In the genomic region with DNA sequence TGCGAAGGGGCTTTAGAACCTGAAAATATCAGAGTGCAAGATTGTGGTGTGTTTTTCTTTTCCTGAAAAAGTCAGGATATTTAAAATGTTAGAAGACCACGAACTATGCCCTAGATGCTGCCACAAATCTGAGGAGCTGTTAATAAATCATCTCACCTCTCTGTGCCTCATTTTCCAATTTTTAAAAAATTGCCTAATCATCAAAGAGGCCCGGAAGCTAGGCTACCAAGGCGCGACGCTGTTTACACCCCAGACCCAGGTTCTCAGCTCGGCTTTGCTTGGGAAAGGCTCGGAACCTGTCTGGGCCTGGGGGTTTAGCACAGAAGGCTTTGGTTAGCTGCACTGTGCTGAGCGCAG, we compare ENCODE assay signal across 8 cellular contexts.
A peak's percentile ranks its signal among the peaks of the same experiment; 100 is the strongest.
DNase-seq lines count a peak whose midpoint lies in the region; ATAC-seq, FAIRE-seq and TF ChIP-seq lines count a peak whose summit lies in the region.

No MANE protein-coding gene starts in this region.

- intact Hi-C loops in vagina (cut with DNase I), result no loop called here

- H3K27ac ChIP-seq in vagina, result peak overlapping the region; percentile 40

- H3K36me3 Mint-ChIP-seq in nephron (ENCODE audit: low read depth), result no peaks in the 10 kb centered on the region

- peak; percentile 3 for DNase-seq in stimulated activated CD4-positive, alpha-beta T cell treated with anti-CD3 and anti-CD28 coated beads, Interleukin-12 subunit alpha, Interleukin-12 subunit beta, amount 100 ng/mL, for 4 hours
- DNase-seq in stimulated activated CD4-positive, alpha-beta T cell treated with anti-CD3 and anti-CD28 coated beads, Interleukin-2, amount 100 ng/mL, for 48 hours, result no peak
- DNase-seq in bronchial epithelial cell (ENCODE audit: low read depth), result no peak
- no peak for DNase-seq in vagina (ENCODE audit: extremely low spot score in 2 of 2)
- DNase-seq in DMS53 (lab: John Stamatoyannopoulos, UW), result no peak
- no peak for DNase-seq in HTR-8/SVneo (ENCODE audit: insufficient read length, low spot score)

- peaks cover 26% of the 10 kb centered on the region for H3K4me1 Mint-ChIP-seq in nephron

- no peaks in the 10 kb centered on the region for H3K4me1 ChIP-seq in vagina

- peaks cover 2% of the 10 kb centered on the region for H3K27me3 ChIP-seq in bronchial epithelial cell (ENCODE audit: control insufficient read depth, insufficient read depth, low read length)
- H3K27me3 ChIP-seq in vagina, result no peaks in the 10 kb centered on the region

- H3K4me3 ChIP-seq in bronchial epithelial cell (ENCODE audit: low read depth, low read length) (peak overlapping the region; percentile 14), vagina (peak overlapping the region; percentile 41 to 42)

- peaks cover 3% of the 10 kb centered on the region for H3K9me3 Mint-ChIP-seq in nephron

- H3K4me3 Mint-ChIP-seq in nephron, result peak overlapping the region; percentile 31 to 76 (median 46)

- peak overlapping the region; percentile 76 to 94 (median 86) for H3K27ac Mint-ChIP-seq in nephron

- TF ChIP-seq POLR2A in vagina (IDR thresholded peaks at IDR 0.05), result no peak

- no peaks in the 10 kb centered on the region for H3K27me3 Mint-ChIP-seq in nephron (ENCODE audit: low read depth)

- no peak for FAIRE-seq in bronchial epithelial cell (lab: Jason Lieb, UNC)
- FAIRE-seq in HTR-8/SVneo (lab: Jason Lieb, UNC), result no peak

- no peak for TF ChIP-seq CTCF in bronchial epithelial cell (IDR thresholded peaks at IDR 0.05; ENCODE audit: insufficient read depth, low read length, severe bottlenecking)
- no peak for TF ChIP-seq CTCF in nephron (IDR thresholded peaks at IDR 0.05; ENCODE audit: unreplicated experiment in 3 of 3)
- no peak for TF ChIP-seq CTCF in vagina (IDR thresholded peaks at IDR 0.05)

- ATAC-seq in GM18907 (IDR thresholded peaks at IDR 0.05; ENCODE audit: unreplicated experiment), result no peak

- no peaks in the 10 kb centered on the region for H3K9me3 ChIP-seq in vagina

- H3K36me3 ChIP-seq in bronchial epithelial cell (ENCODE audit: control insufficient read depth, insufficient read depth, low read length) (no peaks in the 10 kb centered on the region), vagina (no peaks in the 10 kb centered on the region)
